34 cellular contexts compared by ENCODE assay signal in the genomic region with DNA sequence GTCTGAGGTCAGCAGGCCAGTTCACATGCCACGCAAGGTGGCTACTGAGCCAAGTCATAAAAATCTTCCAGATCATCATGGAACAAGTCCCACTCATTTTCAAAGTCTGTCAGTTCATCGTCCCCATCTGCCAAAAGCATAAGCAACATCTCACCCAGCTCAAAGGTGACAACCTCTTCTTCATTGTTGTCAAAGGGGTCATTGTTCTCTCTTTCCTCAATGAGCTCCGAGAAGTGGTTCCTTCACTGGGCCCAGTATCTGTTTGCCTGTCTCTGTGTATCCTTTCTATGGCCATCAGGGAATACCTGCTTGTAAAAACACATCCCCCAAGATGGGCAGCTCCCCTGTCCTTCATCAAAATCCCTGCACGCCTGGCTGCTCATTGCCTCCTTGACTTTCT. TPM values are rescaled to one million over a fixed set of nuclear protein-coding genes. Genes with fewer than 3 reads are reported as not detected.
"Had no signal": no experiment of that assay in that cellular context is flagged by ENCODE, and none has a peak within 500 bp of the region (broad histone marks: within the 10 kb centered on the region; RNA-seq: fewer than 3 reads in every experiment).

No MANE protein-coding gene starts in this region.

- H3K4me2 ChIP-seq: KMS-11 had no signal

- H3K27me3 ChIP-seq: MG63 had no signal

- H3K9me3 ChIP-seq: MG63 had no signal

- H3K27ac ChIP-seq: KMS-11 had no signal

- DNase-seq: Karpas-422, Kasumi-1, KG1, MG63, MM.1S, MV-4-11, NCI-H1048, NCI-H1092, NCI-H1092 treated with DMSO at 0.1 percent for 48 hours, NCI-H1105, NCI-H1105 treated with DMSO at 0.1 percent for 48 hours, NCI-H1417 treated with DMSO at 0.1 percent for 48 hours, NCI-H1436, NCI-H1436 treated with DMSO at 0.1 percent for 48 hours, NCI-H146, NCI-H1694, NCI-H1694 treated with DMSO at 0.1 percent for 48 hours, NCI-H1930, NCI-H2029, NCI-H2029 treated with DMSO at 0.1 percent for 48 hours, NCI-H2081, NCI-H2081 treated with DMSO at 0.1 percent for 48 hours, NCI-H2107, NCI-H2171, NCI-H2171 treated with DMSO at 0.1 percent for 48 hours, NCI-H2227 treated with DMSO at 0.1 percent for 48 hours, NCI-H226, NCI-H345, NCI-H446, NCI-H446 treated with DMSO at 0.1 percent for 48 hours, NCI-H510A, NCI-H510A treated with DMSO at 0.1 percent for 48 hours had no signal

- H3K9ac ChIP-seq: KMS-11 had no signal

- H3K36me3 ChIP-seq: MG63 had no signal

- H3K4me3 ChIP-seq: MG63 had no signal

RNA-seq across cellular contexts. Expression of gene ZNF334, which starts 49.5 kb away (rescaled TPM):
- total RNA-seq: MCF 10A had no signal
